Comparison of ENCODE assay signal across 11 cellular contexts in the genomic region with DNA sequence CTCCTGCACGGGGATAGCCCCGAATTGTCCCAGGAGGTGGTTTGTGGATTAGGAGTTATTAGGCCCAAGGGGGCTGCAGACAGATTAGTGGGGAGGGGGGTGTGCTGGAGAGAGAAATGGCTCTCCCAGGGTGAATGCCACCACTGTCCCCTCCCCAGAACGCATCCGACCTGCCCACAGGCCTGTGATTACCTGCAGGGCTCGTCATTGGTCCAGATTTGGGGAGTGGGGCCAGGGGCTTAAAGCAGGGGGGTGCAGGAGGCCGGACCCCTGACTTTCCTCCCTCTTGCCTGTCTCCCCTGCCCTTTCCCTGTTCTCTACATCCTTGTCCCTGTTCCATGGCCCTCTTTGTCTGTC. TPM values are rescaled to one million over a fixed set of nuclear protein-coding genes. Genes with fewer than 3 reads are reported as not detected.
A peak's percentile ranks its signal among the peaks of the same experiment; 100 is the strongest.
DNase-seq lines count a peak whose midpoint lies in the region; ATAC-seq and TF ChIP-seq lines count a peak whose summit lies in the region.
"Had no signal": no experiment of that assay in that cellular context is flagged by ENCODE, and none has a peak within 500 bp of the region (broad histone marks: within the 10 kb centered on the region; RNA-seq: fewer than 3 reads in every experiment).

No MANE protein-coding gene starts in this region.

- H3K4me3 ChIP-seq in HAP-1: peak overlapping the region; percentile 47
- H3K4me3 ChIP-seq in right lobe of liver: peak overlapping the region in 2 of 3 donors; percentile 48 to 49

- no peak for DNase-seq in HAP-1 (ENCODE audit: low spot score in 2 of 2)
- DNase-seq in WTC11 (ENCODE audit: low spot score): no peak
- DNase-seq in right lobe of liver: no peak
- DNase-seq in NCI-H1092 treated with DMSO at 0.1 percent for 48 hours (lab: John Stamatoyannopoulos, UW): no peak
- DNase-seq in hypothalamus (lab: John Stamatoyannopoulos, UW): no peak
- no peak for DNase-seq in SW 1271 (lab: John Stamatoyannopoulos, UW)

- POLR2A ChIA-PET in WTC11 (lab: Charles Lee): interaction anchor here (1.0 kb wide), 1 partner anchor 22 kb away, joined by 4 read pairs; no protein-coding TSS in a partner anchor

- no peaks in the 10 kb centered on the region for H3K9me3 ChIP-seq in HAP-1
- no peaks in the 10 kb centered on the region for H3K9me3 ChIP-seq in right lobe of liver

- peaks cover 13% of the 10 kb centered on the region for H3K4me1 ChIP-seq in HAP-1
- H3K4me1 ChIP-seq in right lobe of liver: peaks cover 0 to 28% (median 7%) of the 10 kb centered on the region in 4 donors

- no peaks in the 10 kb centered on the region for H3K36me3 ChIP-seq in HAP-1 (replicated peaks)
- H3K36me3 ChIP-seq in right lobe of liver: no peaks in the 10 kb centered on the region

- H3K4me1 Mint-ChIP-seq in WTC11: peaks cover 13% of the 10 kb centered on the region

- no peaks in the 10 kb centered on the region for H3K27me3 ChIP-seq in HAP-1 (ENCODE audit: low read depth)
- H3K27me3 ChIP-seq in right lobe of liver: no peaks in the 10 kb centered on the region

- CTCF ChIA-PET in WTC11 (lab: Charles Lee): interaction anchor here (0.9 to 4.1 kb wide), 6 partner anchors 16 to 216 kb away, joined by 5 to 19 read pairs (median 8); no protein-coding TSS in a partner anchor

- no peak overlapping the region for H3K27ac ChIP-seq in 22Rv1
- no peak overlapping the region for H3K27ac ChIP-seq in right lobe of liver

- ATAC-seq in WTC11 (no peak; the same call in 1 of the 2 replicates), right lobe of liver (no peak), HG03378 (IDR thresholded peaks at IDR 0.05; ENCODE audit: unreplicated experiment) (no peak)

- peaks cover 39% of the 10 kb centered on the region for H3K27me3 Mint-ChIP-seq in WTC11 (ENCODE audit: low read depth)

- WGBS in right lobe of liver (ENCODE audit: insufficient coverage, low coverage, low lambda C conversion rate, missing lambda C conversion rate): 22% methylated on average over 3 of the region's 6 CpGs

- H3K9me3 Mint-ChIP-seq in WTC11: no peaks in the 10 kb centered on the region
- H3K9me3 Mint-ChIP-seq: activated CD4-positive, alpha-beta memory T cell treated with anti-CD3 and anti-CD28 coated beads, Interleukin-2, amount 10 ng/mL, durations not matched to agents 7 days and 5 days; memory B cell had no signal

- peak overlapping the region; percentile 68 for H3K4me3 Mint-ChIP-seq in WTC11
- H3K4me3 Mint-ChIP-seq: activated CD4-positive, alpha-beta memory T cell treated with anti-CD3 and anti-CD28 coated beads, Interleukin-2, amount 10 ng/mL, durations not matched to agents 7 days and 5 days had no signal

- in situ Hi-C loops in HAP-1 (cut with MboI; ENCODE audit: low sequenced_read_pairs): loop anchor here (5.0 kb wide), 1 partner anchor 86 kb away; no protein-coding TSS in a partner anchor

- H3K27ac Mint-ChIP-seq in WTC11: no peak overlapping the region
- H3K27ac Mint-ChIP-seq: activated CD4-positive, alpha-beta memory T cell treated with anti-CD3 and anti-CD28 coated beads, Interleukin-2, amount 10 ng/mL, durations not matched to agents 7 days and 5 days; memory B cell had no signal

- no peaks in the 10 kb centered on the region for H3K36me3 Mint-ChIP-seq in WTC11
- H3K36me3 Mint-ChIP-seq: memory B cell had no signal

- peak; percentile 60 for TF ChIP-seq CTCF in 22Rv1 (IDR thresholded peaks at IDR 0.05)
- no peak; the same call in 1 of the 2 replicates for TF ChIP-seq CTCF in WTC11 (IDR thresholded peaks at IDR 0.05)
- no peak for TF ChIP-seq CTCF in right lobe of liver (IDR thresholded peaks at IDR 0.05)

- TF ChIP-seq POLR2A in right lobe of liver (IDR thresholded peaks at IDR 0.05): no peak

- intact Hi-C loops in right lobe of liver (cut with DNase I): loop anchor here (5.0 to 10.0 kb wide), 2 partner anchors 86 to 159 kb away; no protein-coding TSS in a partner anchor

TF ChIP-seq in WTC11, 78 proteins besides CTCF, POLR2A, EP300 and RAD21:
- no peak for TF ChIP-seq FOXP1 (CRISPR knock-in tag; IDR thresholded peaks at IDR 0.05; ENCODE audit: borderline replicate concordance)
- TF ChIP-seq HMGA2 (CRISPR knock-in tag; IDR thresholded peaks at IDR 0.05): no peak
- no peak for TF ChIP-seq FOXJ3 (CRISPR knock-in tag; IDR thresholded peaks at IDR 0.05; ENCODE audit: borderline replicate concordance)
- TF ChIP-seq, protein P1, sequence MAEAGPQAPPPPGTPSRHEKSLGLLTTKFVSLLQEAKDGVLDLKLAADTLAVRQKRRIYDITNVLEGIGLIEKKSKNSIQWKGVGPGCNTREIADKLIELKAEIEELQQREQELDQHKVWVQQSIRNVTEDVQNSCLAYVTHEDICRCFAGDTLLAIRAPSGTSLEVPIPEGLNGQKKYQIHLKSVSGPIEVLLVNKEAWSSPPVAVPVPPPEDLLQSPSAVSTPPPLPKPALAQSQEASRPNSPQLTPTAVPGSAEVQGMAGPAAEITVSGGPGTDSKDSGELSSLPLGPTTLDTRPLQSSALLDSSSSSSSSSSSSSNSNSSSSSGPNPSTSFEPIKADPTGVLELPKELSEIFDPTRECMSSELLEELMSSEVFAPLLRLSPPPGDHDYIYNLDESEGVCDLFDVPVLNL (CRISPR knock-in tag; IDR thresholded peaks at IDR 0.05; ENCODE audit: borderline replicate concordance, low read depth): no peak
- no peak for TF ChIP-seq TEAD4 (CRISPR knock-in tag; IDR thresholded peaks at IDR 0.05)
- TF ChIP-seq, protein P2, sequence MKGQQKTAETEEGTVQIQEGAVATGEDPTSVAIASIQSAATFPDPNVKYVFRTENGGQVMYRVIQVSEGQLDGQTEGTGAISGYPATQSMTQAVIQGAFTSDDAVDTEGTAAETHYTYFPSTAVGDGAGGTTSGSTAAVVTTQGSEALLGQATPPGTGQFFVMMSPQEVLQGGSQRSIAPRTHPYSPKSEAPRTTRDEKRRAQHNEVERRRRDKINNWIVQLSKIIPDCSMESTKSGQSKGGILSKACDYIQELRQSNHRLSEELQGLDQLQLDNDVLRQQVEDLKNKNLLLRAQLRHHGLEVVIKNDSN (CRISPR knock-in tag; IDR thresholded peaks at IDR 0.05): no peak
- TF ChIP-seq, protein P3, sequence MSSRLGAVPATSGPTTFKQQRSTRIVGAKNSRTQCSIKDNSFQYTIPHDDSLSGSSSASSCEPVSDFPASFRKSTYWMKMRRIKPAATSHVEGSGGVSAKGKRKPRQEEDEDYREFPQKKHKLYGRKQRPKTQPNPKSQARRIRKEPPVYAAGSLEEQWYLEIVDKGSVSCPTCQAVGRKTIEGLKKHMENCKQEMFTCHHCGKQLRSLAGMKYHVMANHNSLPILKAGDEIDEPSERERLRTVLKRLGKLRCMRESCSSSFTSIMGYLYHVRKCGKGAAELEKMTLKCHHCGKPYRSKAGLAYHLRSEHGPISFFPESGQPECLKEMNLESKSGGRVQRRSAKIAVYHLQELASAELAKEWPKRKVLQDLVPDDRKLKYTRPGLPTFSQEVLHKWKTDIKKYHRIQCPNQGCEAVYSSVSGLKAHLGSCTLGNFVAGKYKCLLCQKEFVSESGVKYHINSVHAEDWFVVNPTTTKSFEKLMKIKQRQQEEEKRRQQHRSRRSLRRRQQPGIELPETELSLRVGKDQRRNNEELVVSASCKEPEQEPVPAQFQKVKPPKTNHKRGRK (CRISPR knock-in tag; IDR thresholded peaks at IDR 0.05; ENCODE audit: borderline replicate concordance): no peak
- no peak for TF ChIP-seq MXD4 (CRISPR knock-in tag; IDR thresholded peaks at IDR 0.05; ENCODE audit: borderline replicate concordance)

RNA-seq across cellular contexts. Expression of a gene that starts 1.2 kb away (rescaled TPM):
- total RNA-seq in WTC11 (2021): 4.7 to 6.1 TPM (median 4.9 TPM) in 3 replicates
- total RNA-seq in right lobe of liver: 10 to 100 TPM in 3 of 6 experiments, 1 to 10 TPM in 3; 4.7 to 11.6 (median 9.8) TPM

RNA-seq across cellular contexts. Expression of a gene that starts 15.1 kb away (rescaled TPM):
- total RNA-seq in WTC11 (2021): 30.6 to 39.3 TPM (median 34.6 TPM) in 3 replicates
- 10 to 100 TPM; 14.7 to 28.6 (median 20.5) TPM for total RNA-seq in right lobe of liver

RNA-seq across cellular contexts. Expression of a gene that starts 21.6 kb away (rescaled TPM):
- total RNA-seq in WTC11 (2021): 2.6 to 3.3 TPM (median 3.0 TPM) in 3 replicates
- total RNA-seq in right lobe of liver: 1 to 10 TPM; 1.7 to 3.3 (median 2.1) TPM

RNA-seq across cellular contexts. Expression of a gene that starts 33.4 kb away (rescaled TPM):
- not detected in 3 replicates for total RNA-seq in WTC11 (2021)
- total RNA-seq in right lobe of liver: 10 to 100 TPM in 2 of 6 experiments, 1 to 10 TPM in 4; 2.3 to 28.1 (median 9.7) TPM
- total RNA-seq: activated CD4-positive, alpha-beta memory T cell treated with anti-CD3 and anti-CD28 coated beads, Interleukin-2, amount 10 ng/mL, durations not matched to agents 7 days and 5 days; pulmonary artery endothelial cell had no signal

RNA-seq across cellular contexts. Expression of a gene that starts 45.1 kb away (rescaled TPM):
- total RNA-seq in WTC11 (2021) (0.23 to 0.62 TPM (median 0.48 TPM) in 3 replicates), right lobe of liver (1 to 10 TPM in 1 of 6 experiments, under 1 TPM in 5; 0.19 to 1.4 (median 0.33) TPM)
- total RNA-seq: activated CD4-positive, alpha-beta memory T cell treated with anti-CD3 and anti-CD28 coated beads, Interleukin-2, amount 10 ng/mL, durations not matched to agents 7 days and 5 days; pulmonary artery endothelial cell had no signal
